In the genomic region with DNA sequence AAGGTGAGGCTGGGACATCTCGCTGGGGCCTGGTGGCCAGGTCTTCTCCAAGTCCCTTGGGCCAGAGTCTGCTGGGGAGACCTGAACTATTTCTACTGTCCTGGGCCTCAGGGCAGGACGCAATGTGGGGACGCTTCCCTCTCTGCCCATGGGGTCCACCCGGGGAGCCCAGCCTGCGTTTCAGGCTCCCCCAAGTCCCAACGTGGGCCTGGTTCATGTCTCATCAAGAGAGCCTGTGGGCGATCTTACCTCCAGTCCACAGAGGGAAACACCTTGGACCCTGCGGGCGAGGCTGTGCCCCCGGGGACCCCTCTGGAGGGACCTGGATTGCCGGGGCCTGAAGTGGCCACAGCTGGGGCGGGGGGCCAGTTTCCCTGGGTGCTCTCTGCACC, we compare ENCODE assay signal across 28 cellular contexts.
"Had no signal": no experiment of that assay in that cellular context is flagged by ENCODE, and none has a peak within 500 bp of the region (broad histone marks: within the 10 kb centered on the region; RNA-seq: fewer than 3 reads in every experiment).

No MANE protein-coding gene starts in this region.

- H3K27ac Mint-ChIP-seq: activated naive CD4-positive, alpha-beta T cell treated with anti-CD3 and anti-CD28 coated beads, Interleukin-2, amount 50 U/mL, for 72 hours; activated T-helper 1 cell treated with anti-CD3 and anti-CD28 coated beads, Interleukin-12 subunit alpha, Interleukin-12 subunit beta, Interleukin-2, Interleukin-4 antibody, amounts not matched to agents 30 ng/mL and 10 ng/mL and 1 ng/mL, durations not matched to agents 14 hours and 24 hours and 36 hours; brain; effector memory CD8-positive, alpha-beta T cell; nephron; progenitor cell of endocrine pancreas; stimulated activated naive B cell treated with anti-CD40 and anti-IgM and Interleukin-4, amounts not matched to agents 10 μg/mL and 1 μg/mL and 100 μg/mL, for 72 hours; T-helper 17 cell had no signal

- H3K9ac ChIP-seq: SK-N-SH had no signal

- H3K36me3 Mint-ChIP-seq: activated naive CD4-positive, alpha-beta T cell treated with anti-CD3 and anti-CD28 coated beads, Interleukin-2, amount 50 U/mL, for 72 hours; brain had no signal

- H3K4me2 ChIP-seq: SK-N-SH had no signal

- H3K27ac ChIP-seq: adrenal gland, ascending aorta, cardiac muscle cell, coronary artery, gastroesophageal sphincter, neutrophil, stomach, thyroid gland, upper lobe of left lung, WERI-Rb-1 had no signal

- H3K4me3 Mint-ChIP-seq: activated T-helper 1 cell treated with anti-CD3 and anti-CD28 coated beads, Interleukin-12 subunit alpha, Interleukin-12 subunit beta, Interleukin-2, Interleukin-4 antibody, amounts not matched to agents 30 ng/mL and 10 ng/mL and 1 ng/mL, durations not matched to agents 14 hours and 24 hours and 36 hours; brain; effector memory CD8-positive, alpha-beta T cell; nephron; stimulated activated naive B cell treated with anti-CD40 and anti-IgM and Interleukin-4, amounts not matched to agents 10 μg/mL and 1 μg/mL and 100 μg/mL, for 72 hours; T-helper 17 cell had no signal

- H3K9me3 ChIP-seq: adrenal gland, ascending aorta, gastroesophageal sphincter, neutrophil, SK-N-SH, stomach, thyroid gland, upper lobe of left lung had no signal

- H3K4me1 ChIP-seq: ascending aorta had no signal

- H3K27me3 Mint-ChIP-seq: effector memory CD8-positive, alpha-beta T cell; T-helper 17 cell had no signal

- H3K4me3 ChIP-seq: adrenal gland, ascending aorta, cardiac muscle cell, coronary artery, gastroesophageal sphincter, stomach, thyroid gland, upper lobe of left lung had no signal

- H3K9me3 Mint-ChIP-seq: activated naive CD4-positive, alpha-beta T cell treated with anti-CD3 and anti-CD28 coated beads, Interleukin-2, amount 50 U/mL, for 72 hours; activated T-helper 1 cell treated with anti-CD3 and anti-CD28 coated beads, Interleukin-12 subunit alpha, Interleukin-12 subunit beta, Interleukin-2, Interleukin-4 antibody, amounts not matched to agents 30 ng/mL and 10 ng/mL and 1 ng/mL, durations not matched to agents 14 hours and 24 hours and 36 hours; effector memory CD8-positive, alpha-beta T cell; nephron; stimulated activated naive B cell treated with anti-CD40 and anti-IgM and Interleukin-4, amounts not matched to agents 10 μg/mL and 1 μg/mL and 100 μg/mL, for 72 hours had no signal

- H3K27me3 ChIP-seq: adrenal gland, ascending aorta, cardiac muscle cell, gastroesophageal sphincter, thyroid gland, upper lobe of left lung had no signal

- DNase-seq: activated CD4-positive, alpha-beta T cell treated with anti-CD3 and anti-CD28 coated beads, Interleukin-2, amount 50 U/mL, for 1 hour; activated gamma-delta T cell treated with Interleukin-2 at 50 U/mL for 16 hours; activated T-cell treated with anti-CD3 and anti-CD28 coated beads, Interleukin-2, amount 50 U/mL, for 1 hour; effector memory CD8-positive, alpha-beta T cell; hippocampal formation; SK-N-SH; small intestine; stimulated activated CD4-positive, alpha-beta T cell treated with anti-CD3 and anti-CD28 coated beads, Interleukin-15, amount 100 ng/mL, for 24 hours; stimulated activated CD4-positive, alpha-beta T cell treated with anti-CD3 and anti-CD28 coated beads, Interleukin-2, amount 100 ng/mL, for 24 hours; stimulated activated naive B cell treated with anti-CD40 and anti-IgM and Interleukin-4, amounts not matched to agents 10 μg/mL and 1 μg/mL and 100 μg/mL, for 72 hours; stomach; T-helper 17 cell; T1000; thyroid gland; upper lobe of left lung had no signal

- H3K36me3 ChIP-seq: adrenal gland, ascending aorta, cardiac muscle cell, neutrophil, stomach, thyroid gland, upper lobe of left lung, WERI-Rb-1 had no signal

- ATAC-seq: effector memory CD8-positive, alpha-beta T cell; gastroesophageal sphincter; sciatic nerve; stimulated activated naive B cell treated with anti-CD40 and anti-IgM and Interleukin-4, amounts not matched to agents 10 μg/mL and 1 μg/mL and 100 μg/mL, for 72 hours; T-helper 17 cell had no signal
